ENCODE assay signal across 1 cellular context in genomic region chr15:75656331-75656730, GRCh38.
TF ChIP-seq lines count a peak whose summit lies in the region.

No MANE protein-coding gene starts in this region.

TF ChIP-seq in HEK293T, 16 proteins besides CTCF, POLR2A, EP300 and RAD21 (continued from another document):
- no peak for TF ChIP-seq PKNOX1 (IDR thresholded peaks at IDR 0.05)
